Comparison of ENCODE assay signal across 21 cellular contexts in the genomic region with DNA sequence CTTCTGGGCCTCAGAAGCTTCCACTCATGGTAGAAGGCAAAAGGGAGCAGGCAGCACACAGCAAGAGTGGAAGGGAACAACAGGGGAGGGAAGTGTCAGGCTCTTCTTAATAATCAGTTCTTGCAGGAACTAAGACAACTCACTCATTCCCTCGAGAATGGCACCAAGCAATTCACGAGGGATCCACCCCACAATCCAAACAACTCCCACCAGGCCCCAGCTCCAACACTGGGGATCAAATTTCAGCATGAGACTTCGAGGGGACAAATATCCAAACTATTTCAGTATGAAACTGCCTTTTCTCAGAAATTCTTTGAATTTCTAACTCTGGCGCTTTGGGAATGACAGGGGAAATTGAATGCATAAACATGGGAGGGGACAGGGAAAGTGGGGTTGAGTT. TPM values are rescaled to one million over a fixed set of nuclear protein-coding genes. Genes with fewer than 3 reads are reported as not detected.
DNase-seq lines count a peak whose midpoint lies in the region; ATAC-seq and TF ChIP-seq lines count a peak whose summit lies in the region.
"Had no signal": no experiment of that assay in that cellular context is flagged by ENCODE, and none has a peak within 500 bp of the region (broad histone marks: within the 10 kb centered on the region; RNA-seq: fewer than 3 reads in every experiment).

No MANE protein-coding gene starts in this region.

- H3K79me2 ChIP-seq in OCI-LY7 (ENCODE audit: insufficient read depth, low read depth, low read length), result no peaks in the 10 kb centered on the region

- H3K27ac ChIP-seq in OCI-LY7 (ENCODE audit: low read depth, low read length, poor library complexity, severe bottlenecking) (no peak overlapping the region), neuronal stem cell (replicated peaks; ENCODE audit: low read length) (no peak overlapping the region), gastroesophageal sphincter (no peak overlapping the region)
- H3K27ac ChIP-seq: esophagus squamous epithelium, prostate gland had no signal

- H2BK120ac ChIP-seq in neuronal stem cell (ENCODE audit: low read depth, low read length), result no peak overlapping the region

- H3K9me3 ChIP-seq in OCI-LY7 (ENCODE audit: low read length), result no peaks in the 10 kb centered on the region
- H3K9me3 ChIP-seq in neuronal stem cell (replicated peaks in 1 of 2; ENCODE audit: control insufficient read depth in 2 of 2, insufficient read depth in 1 of 2, low read depth in 1 of 2, low read length in 2 of 2), result no peaks in the 10 kb centered on the region
- no peaks in the 10 kb centered on the region for H3K9me3 ChIP-seq in gastroesophageal sphincter
- H3K9me3 ChIP-seq: esophagus squamous epithelium, prostate gland had no signal

- no peak overlapping the region for H4K91ac ChIP-seq in neuronal stem cell (ENCODE audit: low read depth, low read length, poor library complexity)

- no peak overlapping the region for H3K9ac ChIP-seq in neuronal stem cell (ENCODE audit: low read depth, low read length, poor library complexity)

- TF ChIP-seq CTCF in OCI-LY7 (conservative IDR thresholded peaks at IDR 0.05; ENCODE audit: low read length) (no peak), fibroblast of the aortic adventitia (IDR thresholded peaks at IDR 0.05; ENCODE audit: insufficient read depth, low read length) (no peak), gastroesophageal sphincter (IDR thresholded peaks at IDR 0.05) (no peak)

- POLR2A ChIA-PET in OCI-LY7 (lab: Charles Lee), result interaction anchor here (0.6 to 2.1 kb wide), 3 partner anchors 10 to 49 kb away, joined by 3 to 12 read pairs (median 4); partner anchors contain the start of gene IL23A

- WGBS in neuronal stem cell (ENCODE audit: extremely low coverage in 2 of 2, insufficient read length in 2 of 2, insufficient replicate concordance in 1 of 2), 2 donors, result no CpG with 5 or more reads among the region's 4 CpGs
- WGBS in gastroesophageal sphincter (ENCODE audit: low coverage in 1 of 2), 2 donors, result 13 to 20% methylated on average over 3 to 4 of the region's 4 CpGs

- no peak overlapping the region for H4K8ac ChIP-seq in neuronal stem cell (ENCODE audit: low read depth, low read length)

- no peak overlapping the region for H3K14ac ChIP-seq in neuronal stem cell (ENCODE audit: low read length)

- no peak for TF ChIP-seq POLR2A in gastroesophageal sphincter (IDR thresholded peaks at IDR 0.05)

- BruUV-seq in OCI-LY7 (replicated peaks; lab: Mats Ljungman, UMichigan), result no TSS peak

- CTCF ChIA-PET in OCI-LY7 (lab: Charles Lee; ENCODE audit: unreplicated experiment), result no interaction called here

- H3K4me1 ChIP-seq in OCI-LY7 (ENCODE audit: insufficient read depth, low read length, poor library complexity, severe bottlenecking), result no peaks in the 10 kb centered on the region
- H3K4me1 ChIP-seq in neuronal stem cell (ENCODE audit: control insufficient read depth in 2 of 2, insufficient read depth in 1 of 2, low read depth in 1 of 2, low read length in 2 of 2), result peaks cover 2 to 5% of the 10 kb centered on the region in 2 donors
- H3K4me1 ChIP-seq in gastroesophageal sphincter, result no peaks in the 10 kb centered on the region
- H3K4me1 ChIP-seq: esophagus squamous epithelium, prostate gland had no signal

- H3K4me2 ChIP-seq in OCI-LY7 (ENCODE audit: low read length) (no peak overlapping the region), neuronal stem cell (ENCODE audit: insufficient read depth, low read length, poor library complexity, severe bottlenecking) (no peak overlapping the region)

- no peak overlapping the region for H2BK5ac ChIP-seq in neuronal stem cell (ENCODE audit: low read length)

- no peak overlapping the region for H3K4ac ChIP-seq in neuronal stem cell (ENCODE audit: low read length)

- H3K23ac ChIP-seq in neuronal stem cell (ENCODE audit: low read depth, low read length, poor library complexity), result no peak overlapping the region

- intact Hi-C loops in OCI-LY7 (cut with micrococcal nuclease; ENCODE audit: unreplicated experiment), result no loop called here

- no peaks in the 10 kb centered on the region for H3K79me1 ChIP-seq in neuronal stem cell (ENCODE audit: low read depth, low read length)

- ATAC-seq in GM19397 (IDR thresholded peaks at IDR 0.05; ENCODE audit: unreplicated experiment) (no peak), gastroesophageal sphincter (no peak)
- ATAC-seq: activated CD8-positive, alpha-beta T cell treated with anti-CD3 and anti-CD28 coated beads for 36 hours; GM12878 had no signal

- H3K36me3 ChIP-seq in OCI-LY7 (ENCODE audit: insufficient read depth, low read length), result no peaks in the 10 kb centered on the region
- H3K36me3 ChIP-seq in neuronal stem cell (replicated peaks in 1 of 2; ENCODE audit: control insufficient read depth in 2 of 2, insufficient read depth in 2 of 2, low read length in 2 of 2), result no peaks in the 10 kb centered on the region
- H3K36me3 ChIP-seq in gastroesophageal sphincter, result no peaks in the 10 kb centered on the region
- H3K36me3 ChIP-seq: esophagus squamous epithelium, prostate gland had no signal

- H2BK12ac ChIP-seq in neuronal stem cell (ENCODE audit: low read length), result no peak overlapping the region

- peak; percentile 30 for DNase-seq in GM04503 (ENCODE audit: low read depth)
- DNase-seq in OCI-LY7 (ENCODE audit: low spot score), result no peak
- peak; percentile 37 for DNase-seq in fibroblast of the aortic adventitia (ENCODE audit: low read depth)
- DNase-seq in neuronal stem cell (ENCODE audit: low spot score), result no peak
- DNase-seq in activated CD4-positive, alpha-beta T cell treated with anti-CD3 and anti-CD28 coated beads for 48 hours, result no peak
- DNase-seq in T-helper 1 cell, result no peak
- DNase-seq: activated CD8-positive, alpha-beta T cell treated with anti-CD3 and anti-CD28 coated beads for 36 hours; amygdala; C1 segment of cervical spinal cord; esophagus squamous epithelium; immature natural killer cell; MV-4-11 had no signal

- H3K27me3 ChIP-seq in neuronal stem cell (ENCODE audit: control insufficient read depth in 3 of 3, insufficient read depth in 3 of 3, low read depth in 1 of 3, low read length in 3 of 3) (peaks cover 0 to 4% (median 0%) of the 10 kb centered on the region in 3 experiments), gastroesophageal sphincter (no peaks in the 10 kb centered on the region)
- H3K27me3 ChIP-seq: esophagus squamous epithelium had no signal

- H4K20me1 ChIP-seq in OCI-LY7 (ENCODE audit: insufficient read depth, low read length), result no peaks in the 10 kb centered on the region

- TF ChIP-seq EP300 in gastroesophageal sphincter (IDR thresholded peaks at IDR 0.05), result no peak

- H3K9me2 ChIP-seq in OCI-LY7 (ENCODE audit: insufficient read depth, low read length), result no peaks in the 10 kb centered on the region

- H2BK15ac ChIP-seq in neuronal stem cell (ENCODE audit: low read length), result no peak overlapping the region

- H3K4me3 ChIP-seq in OCI-LY7 (ENCODE audit: low read depth, low read length, poor library complexity, severe bottlenecking) (no peak overlapping the region), fibroblast of the aortic adventitia (ENCODE audit: low read depth, low read length) (no peak overlapping the region), neuronal stem cell (ENCODE audit: low read length in 2 of 2) (no peak overlapping the region), gastroesophageal sphincter (no peak overlapping the region)
- H3K4me3 ChIP-seq: esophagus squamous epithelium, GM12878, prostate gland had no signal

- peak overlapping the region; percentile 17 for H3K18ac ChIP-seq in neuronal stem cell (ENCODE audit: low read length)

- no peak overlapping the region for H2AK5ac ChIP-seq in neuronal stem cell (ENCODE audit: low read depth, low read length)

- 0 out of 2 replicates have a peak overlapping the region, but pooled peaks have one; percentile 2 for H2AFZ ChIP-seq in OCI-LY7 (ENCODE audit: low read length)
- peak overlapping the region; percentile 86 for H2AFZ ChIP-seq in neuronal stem cell (ENCODE audit: low read length)

RNA-seq across cellular contexts. Expression of gene APOF, which starts 24.5 kb away (rescaled TPM):
- 0.16 TPM in 1 of 2 replicates, not detected in the other for total RNA-seq in OCI-LY7 (2014; rRNA removed; shearing (Covaris generic))
- total RNA-seq in OCI-LY7 (2022) (0.20 and 0.38 TPM in 2 replicates), fibroblast of the aortic adventitia (ENCODE audit: low replicate concordance) (not detected in 2 replicates), gastroesophageal sphincter (not detected)
- not detected for polyA plus RNA-seq in neuronal stem cell (2013, experiment 1 of 2)
- not detected for polyA plus RNA-seq in neuronal stem cell (2013, experiment 2 of 2)
- total RNA-seq: activated CD8-positive, alpha-beta T cell treated with anti-CD3 and anti-CD28 coated beads for 36 hours; dermis microvascular lymphatic vessel endothelial cell; esophagus squamous epithelium; HT1080; mononuclear cell; SK-MEL-5; temporal lobe had no signal
- polyA plus RNA-seq: immature natural killer cell had no signal

RNA-seq across cellular contexts. Expression of gene STAT2, which starts 27.2 kb away (rescaled TPM):
- 75.3 and 89.0 TPM in 2 replicates for total RNA-seq in OCI-LY7 (2014; rRNA removed; shearing (Covaris generic))
- total RNA-seq in OCI-LY7 (2022) (126 and 135 TPM in 2 replicates), fibroblast of the aortic adventitia (ENCODE audit: low replicate concordance) (268 and 280 TPM in 2 replicates), gastroesophageal sphincter (10 to 100 TPM; 55.4 to 94.6 (median 82.7) TPM)
- 22.3 TPM for polyA plus RNA-seq in neuronal stem cell (2013, experiment 1 of 2)
- polyA plus RNA-seq in neuronal stem cell (2013, experiment 2 of 2), result 24.5 TPM

RNA-seq across cellular contexts. Expression of gene IL23A, which starts 48.5 kb away (rescaled TPM):
- 16.3 and 18.3 TPM in 2 replicates for total RNA-seq in OCI-LY7 (2014; rRNA removed; shearing (Covaris generic))
- total RNA-seq in OCI-LY7 (2022) (9.8 and 12.7 TPM in 2 replicates), fibroblast of the aortic adventitia (ENCODE audit: low replicate concordance) (not detected in 2 replicates), gastroesophageal sphincter (not detected)
- polyA plus RNA-seq in neuronal stem cell (2013, experiment 1 of 2), result 0.17 TPM
- polyA plus RNA-seq in neuronal stem cell (2013, experiment 2 of 2), result 0.32 TPM
- total RNA-seq: HT1080, prostate gland, temporal lobe had no signal

RNA-seq across cellular contexts. Expression of gene PAN2, which starts 53.4 kb away (rescaled TPM):
- 69.9 and 106 TPM in 2 replicates for total RNA-seq in OCI-LY7 (2014; rRNA removed; shearing (Covaris generic))
- total RNA-seq in OCI-LY7 (2022), result 117 and 132 TPM in 2 replicates
- 23.0 and 37.7 TPM in 2 replicates for total RNA-seq in fibroblast of the aortic adventitia (ENCODE audit: low replicate concordance)
- polyA plus RNA-seq in neuronal stem cell (2013, experiment 1 of 2), result 34.2 TPM
- polyA plus RNA-seq in neuronal stem cell (2013, experiment 2 of 2), result 33.0 TPM
- total RNA-seq in gastroesophageal sphincter, result 10 to 100 TPM; 12.6 to 73.6 (median 30.3) TPM

Comparison
In these comparisons a context has a peak if more than half of its experiments do, and no peak if none do; other contexts are left out.
1. DNase-seq: peak in GM04503 (single experiment) and fibroblast of the aortic adventitia (single experiment); none in OCI-LY7 (single experiment), neuronal stem cell (single experiment), activated CD4-positive, alpha-beta T cell treated with anti-CD3 and anti-CD28 coated beads for 48 hours (single experiment) and T-helper 1 cell (0 of 5).
2. RNA of gene IL23A, which starts 48.5 kb away (total RNA-seq): 9.8 to 18.3 TPM in OCI-LY7; not detected in gastroesophageal sphincter and not detected in fibroblast of the aortic adventitia; every median in the first group is over 4 times any median in the second.